10 cellular contexts compared by ENCODE assay signal in the genomic region with DNA sequence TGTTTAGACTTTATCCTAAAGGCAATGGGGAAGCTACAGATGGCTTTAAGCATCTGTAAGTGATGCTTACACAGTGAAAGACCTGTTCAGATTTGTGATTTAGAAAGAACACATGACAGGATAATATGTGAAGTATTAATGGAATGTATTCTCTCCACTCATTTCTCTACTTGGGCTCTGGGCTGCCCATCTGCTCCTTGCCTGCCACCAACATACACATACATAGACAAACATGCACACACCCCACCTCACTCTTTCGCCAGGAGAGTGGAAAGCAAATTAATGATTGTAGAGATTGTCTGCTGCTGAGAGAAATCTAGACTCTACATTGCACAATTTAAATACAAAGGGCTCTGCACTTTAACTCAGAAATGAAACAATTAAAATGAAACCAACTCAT.
DNase-seq lines count a peak whose midpoint lies in the region; ATAC-seq and TF ChIP-seq lines count a peak whose summit lies in the region.
"Had no signal": no experiment of that assay in that cellular context is flagged by ENCODE, and none has a peak within 500 bp of the region (broad histone marks: within the 10 kb centered on the region; RNA-seq: fewer than 3 reads in every experiment).

No MANE protein-coding gene starts in this region.

- H3K4me1 ChIP-seq in skeletal muscle satellite cell (ENCODE audit: control insufficient read depth, insufficient read depth, low read length) (peaks cover 13% of the 10 kb centered on the region), gastroesophageal sphincter (no peaks in the 10 kb centered on the region)

- H3K4me3 ChIP-seq in fibroblast of pulmonary artery (replicated peaks; ENCODE audit: low read depth, low read length) (no peak overlapping the region), skeletal muscle satellite cell (ENCODE audit: low read length) (no peak overlapping the region), gastroesophageal sphincter (no peak overlapping the region)
- H3K4me3 ChIP-seq: PC-9 had no signal

- H3K9ac ChIP-seq in skeletal muscle satellite cell (ENCODE audit: low read depth, low read length), result no peak overlapping the region

- H3K36me3 ChIP-seq in skeletal muscle satellite cell (ENCODE audit: insufficient read depth, low read length) (no peaks in the 10 kb centered on the region), gastroesophageal sphincter (peaks cover 0 to 18% of the 10 kb centered on the region in 2 donors)

- H3K9me3 ChIP-seq in skeletal muscle satellite cell (replicated peaks; ENCODE audit: low read length), result no peaks in the 10 kb centered on the region
- no peaks in the 10 kb centered on the region for H3K9me3 ChIP-seq in gastroesophageal sphincter

- peak; percentile 39 for DNase-seq in fibroblast of pulmonary artery (ENCODE audit: low read depth)
- DNase-seq in NCI-H1092 (lab: John Stamatoyannopoulos, UW), result no peak
- no peak for DNase-seq in NCI-H345 treated with DMSO at 0.1 percent for 48 hours (lab: John Stamatoyannopoulos, UW; ENCODE audit: unreplicated experiment)
- DNase-seq in effector CD8-positive, alpha-beta T cell (lab: John Stamatoyannopoulos, UW), result no peak
- DNase-seq: midbrain had no signal

- H3K27me3 ChIP-seq in skeletal muscle satellite cell (ENCODE audit: control insufficient read depth, insufficient read depth, low read length), result no peaks in the 10 kb centered on the region
- H3K27me3 ChIP-seq in gastroesophageal sphincter, result no peaks in the 10 kb centered on the region

- TF ChIP-seq CTCF in fibroblast of pulmonary artery (IDR thresholded peaks at IDR 0.05; ENCODE audit: low read length, missing control alignments) (no peak), gastroesophageal sphincter (IDR thresholded peaks at IDR 0.05) (no peak)

- TF ChIP-seq POLR2A in gastroesophageal sphincter (IDR thresholded peaks at IDR 0.05), result no peak

- ATAC-seq in GM19397 (IDR thresholded peaks at IDR 0.05; ENCODE audit: unreplicated experiment) (peak; percentile 74), HG03196 (IDR thresholded peaks at IDR 0.05; ENCODE audit: unreplicated experiment) (peak; percentile 54), gastroesophageal sphincter (no peak)

- no peak for TF ChIP-seq EP300 in gastroesophageal sphincter (IDR thresholded peaks at IDR 0.05)

- H3K27ac ChIP-seq in gastroesophageal sphincter, result no peak overlapping the region
- H3K27ac ChIP-seq: PC-9 had no signal

- WGBS in gastroesophageal sphincter (ENCODE audit: low coverage in 1 of 2), 2 donors, result 88 to 100% methylated on average over 1 of the region's 1 CpG

- H3K4me2 ChIP-seq in skeletal muscle satellite cell (ENCODE audit: low read length), result peak overlapping the region; percentile 2
- H3K4me2 ChIP-seq: PC-9 had no signal
